Comparison of ENCODE assay signal across 9 cellular contexts in the genomic region with DNA sequence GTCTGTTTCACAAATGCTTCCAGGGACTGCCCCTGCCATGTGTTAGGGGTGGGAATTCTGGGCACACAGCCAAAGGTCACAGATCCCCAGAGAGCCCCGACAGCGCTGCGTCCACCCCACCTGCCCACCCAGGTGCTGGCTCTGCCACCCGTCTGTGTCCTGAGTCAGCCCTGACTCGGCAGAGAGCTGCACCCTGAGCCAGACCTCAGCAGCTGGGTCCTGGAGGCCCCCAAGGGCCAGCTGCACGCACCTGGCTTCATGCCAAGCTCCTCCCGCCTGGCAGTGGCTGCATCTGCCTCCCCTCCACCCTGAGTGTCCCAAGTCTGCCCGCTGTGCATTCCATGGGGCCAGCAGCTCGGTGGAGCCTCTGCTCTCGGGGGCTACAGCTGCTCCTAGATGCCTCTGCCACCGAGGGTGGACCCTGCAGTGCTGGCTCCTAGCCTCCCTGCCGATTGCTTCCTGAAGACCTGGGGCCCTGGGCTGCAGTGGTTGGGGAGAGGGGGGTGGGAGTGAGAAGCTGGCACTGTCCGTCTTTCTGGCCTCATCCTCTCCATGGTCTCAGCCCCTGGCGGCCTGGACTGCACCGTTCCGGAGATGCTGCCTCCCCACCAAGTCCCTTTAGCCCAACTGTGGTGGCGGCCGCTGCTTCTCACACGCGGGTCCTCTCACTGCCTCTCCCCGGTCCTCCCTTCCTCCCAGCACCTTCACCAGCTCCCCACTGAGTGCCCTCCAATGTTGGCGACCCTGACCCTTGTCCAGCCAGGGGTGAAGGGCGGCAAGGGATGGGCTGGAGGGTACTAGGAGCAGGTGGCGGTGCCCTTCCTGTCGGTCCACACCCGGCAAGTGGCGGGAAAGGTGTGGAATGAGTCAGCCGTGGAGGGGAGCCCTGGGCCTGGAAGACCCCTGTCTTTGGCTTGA. TPM values are rescaled to one million over a fixed set of nuclear protein-coding genes. Genes with fewer than 3 reads are reported as not detected.
DNase-seq lines count a peak whose midpoint lies in the region; ATAC-seq and TF ChIP-seq lines count a peak whose summit lies in the region.
"Had no signal": no experiment of that assay in that cellular context is flagged by ENCODE, and none has a peak within 500 bp of the region (broad histone marks: within the 10 kb centered on the region; RNA-seq: fewer than 3 reads in every experiment).

No MANE protein-coding gene starts in this region.

- H3K36me3 ChIP-seq in lower lobe of right lung: peaks cover 7% of the 10 kb centered on the region

- no peak for TF ChIP-seq CTCF in lower lobe of right lung (IDR thresholded peaks at IDR 0.05)

- DNase-seq in D341Med (ENCODE audit: low spot score): peak; percentile 94
- peak; percentile 88 for DNase-seq in NCI-H1105 treated with DMSO at 0.1 percent for 48 hours (lab: John Stamatoyannopoulos, UW)
- DNase-seq in SK-N-DZ (ENCODE audit: low spot score): peak; percentile 74
- DNase-seq in lower lobe of right lung: peak; percentile 57
- DNase-seq in kidney glomerular epithelial cell (lab: John Stamatoyannopoulos, UW): no peak
- DNase-seq in T-helper 2 cell: no peak
- no peak for DNase-seq in stimulated activated CD4-positive, alpha-beta T cell treated with anti-CD3 and anti-CD28 coated beads, Interleukin-15, amount 100 ng/mL, for 24 hours
- DNase-seq: occipital lobe had no signal

- no peaks in the 10 kb centered on the region for H3K27me3 ChIP-seq in lower lobe of right lung (ENCODE audit: low read depth)

- no peak overlapping the region for H3K4me3 ChIP-seq in lower lobe of right lung

- H3K4me1 ChIP-seq in lower lobe of right lung: peaks cover 49% of the 10 kb centered on the region

- intact Hi-C loops in lower lobe of right lung (cut with DNase I): no loop called here

- ATAC-seq in lower lobe of right lung (no peak), HG03378 (IDR thresholded peaks at IDR 0.05; ENCODE audit: unreplicated experiment) (no peak)

- no peak overlapping the region for H3K27ac ChIP-seq in lower lobe of right lung

- H3K9me3 ChIP-seq in lower lobe of right lung: no peaks in the 10 kb centered on the region

RNA-seq across cellular contexts. Expression of a gene that starts 3.0 kb away (rescaled TPM):
- polyA plus RNA-seq in SK-N-DZ (2014; cell fraction: cytosol; rRNA removed): 2.1 and 3.1 TPM in 2 replicates
- polyA plus RNA-seq in SK-N-DZ (2014; cell fraction: nucleus; rRNA removed): 0.11 and 2.3 TPM in 2 replicates
- total RNA-seq in lower lobe of right lung: 44.5 TPM

RNA-seq across cellular contexts. Expression of a gene that starts 13.2 kb away (rescaled TPM):
- 3.3 and 3.8 TPM in 2 replicates for polyA plus RNA-seq in SK-N-DZ (2014; cell fraction: cytosol; rRNA removed)
- 0.87 and 1.7 TPM in 2 replicates for polyA plus RNA-seq in SK-N-DZ (2014; cell fraction: nucleus; rRNA removed)
- total RNA-seq in lower lobe of right lung: 7.1 TPM
- total RNA-seq: occipital lobe had no signal

RNA-seq across cellular contexts. Expression of a gene that starts 28.5 kb away (rescaled TPM):
- polyA plus RNA-seq in SK-N-DZ (2014; cell fraction: cytosol; rRNA removed): 3.5 and 5.1 TPM in 2 replicates
- 1.1 and 1.4 TPM in 2 replicates for polyA plus RNA-seq in SK-N-DZ (2014; cell fraction: nucleus; rRNA removed)
- not detected for total RNA-seq in lower lobe of right lung
- total RNA-seq: occipital lobe had no signal

RNA-seq across cellular contexts. Expression of a gene that starts 41.0 kb away (rescaled TPM):
- polyA plus RNA-seq in SK-N-DZ (2014; cell fraction: cytosol; rRNA removed): 4.3 and 4.8 TPM in 2 replicates
- 1.1 and 3.5 TPM in 2 replicates for polyA plus RNA-seq in SK-N-DZ (2014; cell fraction: nucleus; rRNA removed)
- total RNA-seq in lower lobe of right lung: not detected
- total RNA-seq: occipital lobe had no signal

RNA-seq across cellular contexts. Expression of a gene that starts 57.1 kb away (rescaled TPM):
- polyA plus RNA-seq in SK-N-DZ (2014; cell fraction: cytosol; rRNA removed): 25.1 and 31.2 TPM in 2 replicates
- polyA plus RNA-seq in SK-N-DZ (2014; cell fraction: nucleus; rRNA removed): 49.5 and 120 TPM in 2 replicates
- total RNA-seq in lower lobe of right lung: 146 TPM

Comparison
In these comparisons a context has a peak if more than half of its experiments do, and no peak if none do; other contexts are left out.
1. DNase-seq: peak in D341Med (single experiment), NCI-H1105 treated with DMSO at 0.1 percent for 48 hours (single experiment), SK-N-DZ (single experiment) and lower lobe of right lung (single experiment); none in kidney glomerular epithelial cell (single experiment), T-helper 2 cell (0 of 5) and stimulated activated CD4-positive, alpha-beta T cell treated with anti-CD3 and anti-CD28 coated beads, Interleukin-15, amount 100 ng/mL, for 24 hours (single experiment).